Comparison of ENCODE assay signal across 24 cellular contexts in the genomic region with DNA sequence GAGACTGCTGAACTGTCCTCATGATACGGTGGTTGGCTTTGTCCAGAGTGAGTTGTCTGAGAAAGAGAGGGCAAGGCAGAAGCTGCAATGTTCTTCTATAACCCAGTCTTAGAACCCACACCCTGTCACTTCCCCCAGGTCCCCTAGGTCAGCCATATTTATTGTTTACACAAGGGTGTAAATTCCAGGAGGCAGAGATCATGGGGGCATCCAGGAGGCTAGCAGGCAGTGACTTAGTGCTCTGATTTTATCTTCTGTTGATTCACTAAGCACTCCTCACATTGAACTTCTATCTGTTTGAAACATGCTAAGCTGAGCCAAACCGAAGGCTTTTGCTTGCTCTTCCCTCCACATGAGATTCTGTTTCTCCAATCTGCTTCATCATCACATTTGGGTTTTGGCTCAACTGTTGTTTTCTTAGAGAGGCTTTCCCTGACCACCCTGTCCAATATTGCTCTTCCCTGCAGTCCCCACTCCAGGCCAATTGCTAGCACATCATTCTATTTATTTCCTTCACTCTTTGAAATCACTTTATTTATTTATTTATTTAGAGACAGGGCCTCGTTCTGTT. TPM values are rescaled to one million over a fixed set of nuclear protein-coding genes. Genes with fewer than 3 reads are reported as not detected.
DNase-seq lines count a peak whose midpoint lies in the region; ATAC-seq, FAIRE-seq and TF ChIP-seq lines count a peak whose summit lies in the region.
"Had no signal": no experiment of that assay in that cellular context is flagged by ENCODE, and none has a peak within 500 bp of the region (broad histone marks: within the 10 kb centered on the region; RNA-seq: fewer than 3 reads in every experiment).

No MANE protein-coding gene starts in this region.

- no peak for TF ChIP-seq EP300 in HepG2 (IDR thresholded peaks at IDR 0.05; ENCODE audit: low read depth in 2 of 2, low read length in 2 of 2)
- no peak for TF ChIP-seq EP300 in HepG2 (CRISPR knock-in tag; IDR thresholded peaks at IDR 0.05; ENCODE audit: borderline replicate concordance)
- TF ChIP-seq EP300 in K562 (IDR thresholded peaks at IDR 0.05; ENCODE audit: low read length): no peak
- no peak for TF ChIP-seq EP300 in SK-N-SH (IDR thresholded peaks at IDR 0.05; ENCODE audit: borderline replicate concordance in 1 of 2, low read depth in 1 of 2, low read length in 1 of 2)

- no peak overlapping the region for H3K56ac ChIP-seq in mesendoderm (ENCODE audit: low read length)

- BruUV-seq in HepG2 (replicated peaks; lab: Mats Ljungman, UMichigan): no TSS peak
- BruUV-seq in K562 (replicated peaks; lab: Mats Ljungman, UMichigan): no TSS peak

- H4K8ac ChIP-seq in mesendoderm (ENCODE audit: low read depth, low read length) (no peak overlapping the region), neuronal stem cell (ENCODE audit: low read depth, low read length) (no peak overlapping the region)

- no peaks in the 10 kb centered on the region for H4K20me1 ChIP-seq in HepG2 (ENCODE audit: insufficient read depth, low read length)
- no peaks in the 10 kb centered on the region for H4K20me1 ChIP-seq in K562 (replicated peaks; ENCODE audit: control insufficient read depth, insufficient read depth, low read length)
- no peaks in the 10 kb centered on the region for H4K20me1 ChIP-seq in SK-N-SH (ENCODE audit: insufficient read depth)
- H4K20me1 ChIP-seq: BLaER1 treated with 17β-estradiol and CSF1 and Interleukin-3, amounts not matched to agents 10 nM and 100 nM had no signal

- no peaks in the 10 kb centered on the region for H3K36me3 ChIP-seq in HepG2 (replicated peaks in 1 of 2; ENCODE audit: control insufficient read depth in 1 of 2, insufficient read depth in 2 of 2, low read length in 2 of 2)
- H3K36me3 ChIP-seq in right lobe of liver: no peaks in the 10 kb centered on the region
- no peaks in the 10 kb centered on the region for H3K36me3 ChIP-seq in K562 (ENCODE audit: control insufficient read depth, insufficient read depth, low read length)
- H3K36me3 ChIP-seq in mesendoderm (ENCODE audit: control insufficient read depth, insufficient read depth, low read length): no peaks in the 10 kb centered on the region
- no peaks in the 10 kb centered on the region for H3K36me3 ChIP-seq in SK-N-SH (replicated peaks in 1 of 2; ENCODE audit: control insufficient read depth in 1 of 2, insufficient read depth in 2 of 2, low read length in 1 of 2)
- no peaks in the 10 kb centered on the region for H3K36me3 ChIP-seq in neuronal stem cell (replicated peaks in 1 of 2; ENCODE audit: control insufficient read depth in 2 of 2, insufficient read depth in 2 of 2, low read length in 2 of 2)
- H3K36me3 ChIP-seq: BE2C; BLaER1 treated with 17β-estradiol and CSF1 and Interleukin-3, amounts not matched to agents 10 nM and 100 nM; HAP-1 had no signal

- DNase-seq in HepG2 (ENCODE audit: low spot score) (peak; percentile 42), right lobe of liver (no peak), K562 (ENCODE audit: extremely low read depth in 1 of 4, low spot score in 3 of 4) (no peak), mesendoderm (peak; percentile 56), SK-N-SH (no peak), DMS53 (lab: John Stamatoyannopoulos, UW) (no peak), neuronal stem cell (ENCODE audit: low spot score) (no peak)
- DNase-seq: ACHN; AML-193; BE2C; CD4-positive, alpha-beta T cell; CD8-positive, alpha-beta memory T cell; DND-41; GOT3; HFFc6 had no signal

- H2BK12ac ChIP-seq in neuronal stem cell (ENCODE audit: low read length): no peak overlapping the region

- no peak overlapping the region for H4K5ac ChIP-seq in mesendoderm (ENCODE audit: low read length)

- H3K9me1 ChIP-seq in K562 (ENCODE audit: control insufficient read depth, insufficient read depth, low read length): no peaks in the 10 kb centered on the region

- peaks cover 7% of the 10 kb centered on the region for H3K4me1 ChIP-seq in HepG2 (ENCODE audit: insufficient read depth, low read length)
- H3K4me1 ChIP-seq in right lobe of liver: no peaks in the 10 kb centered on the region
- H3K4me1 ChIP-seq in K562 (replicated peaks in 1 of 2; ENCODE audit: control insufficient read depth in 2 of 2, insufficient read depth in 2 of 2, low read length in 2 of 2): no peaks in the 10 kb centered on the region
- no peaks in the 10 kb centered on the region for H3K4me1 ChIP-seq in mesendoderm (ENCODE audit: control insufficient read depth, low read depth, low read length)
- H3K4me1 ChIP-seq in SK-N-SH (ENCODE audit: control insufficient read depth in 1 of 2, insufficient read depth in 2 of 2, low read depth in 1 of 2, low read length in 1 of 2): no peaks in the 10 kb centered on the region
- no peaks in the 10 kb centered on the region for H3K4me1 ChIP-seq in neuronal stem cell (ENCODE audit: control insufficient read depth in 2 of 2, insufficient read depth in 1 of 2, low read depth in 1 of 2, low read length in 2 of 2)
- H3K4me1 ChIP-seq: BE2C, HAP-1 had no signal

- no peak overlapping the region for H3K14ac ChIP-seq in neuronal stem cell (ENCODE audit: low read length)

- H2BK120ac ChIP-seq in mesendoderm (ENCODE audit: low read depth, low read length) (no peak overlapping the region), neuronal stem cell (ENCODE audit: low read depth, low read length) (no peak overlapping the region)

- H3K79me2 ChIP-seq in HepG2 (ENCODE audit: insufficient read depth, low read length): no peaks in the 10 kb centered on the region
- no peaks in the 10 kb centered on the region for H3K79me2 ChIP-seq in K562 (ENCODE audit: control insufficient read depth, insufficient read depth, low read length)
- H3K79me2 ChIP-seq in mesendoderm (ENCODE audit: control insufficient read depth, insufficient read depth, low read length): no peaks in the 10 kb centered on the region
- H3K79me2 ChIP-seq in SK-N-SH (ENCODE audit: insufficient read depth): no peaks in the 10 kb centered on the region

- H3K4ac ChIP-seq in mesendoderm (ENCODE audit: low read depth, low read length) (no peak overlapping the region), neuronal stem cell (ENCODE audit: low read length) (no peak overlapping the region)

- H3K4me2 ChIP-seq in HepG2 (ENCODE audit: low read depth, low read length): no peak overlapping the region
- no peak overlapping the region for H3K4me2 ChIP-seq in K562 (ENCODE audit: insufficient read depth, low read length)
- no peak overlapping the region for H3K4me2 ChIP-seq in mesendoderm (ENCODE audit: low read length)
- H3K4me2 ChIP-seq in SK-N-SH: no peak overlapping the region
- no peak overlapping the region for H3K4me2 ChIP-seq in neuronal stem cell (ENCODE audit: insufficient read depth, low read length, poor library complexity, severe bottlenecking)

- ATAC-seq in HepG2 (peak; percentile 47), right lobe of liver (no peak), K562 (no peak)

- H3K4me3 ChIP-seq in HepG2 (replicated peaks in 1 of 3; ENCODE audit: insufficient read depth in 1 of 3, low read depth in 2 of 3, low read length in 3 of 3) (no peak overlapping the region), right lobe of liver (no peak overlapping the region), K562 (no peak overlapping the region), mesendoderm (ENCODE audit: low read length) (no peak overlapping the region), SK-N-SH (ENCODE audit: low read depth in 2 of 2, low read length in 1 of 2) (no peak overlapping the region), neuronal stem cell (ENCODE audit: low read length in 2 of 2) (no peak overlapping the region)
- H3K4me3 ChIP-seq: BLaER1 treated with 17β-estradiol and CSF1 and Interleukin-3, amounts not matched to agents 10 nM and 100 nM; HAP-1 had no signal

- H3K18ac ChIP-seq in mesendoderm (ENCODE audit: low read length) (no peak overlapping the region), neuronal stem cell (ENCODE audit: low read length) (no peak overlapping the region)

- H2AK5ac ChIP-seq in mesendoderm (ENCODE audit: low read length) (no peak overlapping the region), neuronal stem cell (ENCODE audit: low read depth, low read length) (no peak overlapping the region)

- FAIRE-seq in HepG2 (lab: Jason Lieb, UNC) (no peak), K562 (lab: Jason Lieb, UNC) (no peak)
- FAIRE-seq: A204.1, D721Med, G401.6, GM12892, H54 had no signal

- WGBS in HepG2 (ENCODE audit: low lambda C conversion rate): 31% methylated on average over 3 of the region's 3 CpGs
- WGBS in right lobe of liver (ENCODE audit: insufficient coverage, low coverage, low lambda C conversion rate, missing lambda C conversion rate): 42% methylated on average over 3 of the region's 3 CpGs
- 5% methylated on average over 3 of the region's 3 CpGs for WGBS in K562 (ENCODE audit: insufficient coverage, low coverage, missing lambda C conversion rate)
- no CpG with 5 or more reads among the region's 3 CpGs for WGBS in mesendoderm (ENCODE audit: extremely low coverage, insufficient coverage, low lambda C conversion rate)
- WGBS in SK-N-SH (ENCODE audit: low lambda C conversion rate): 23% methylated on average over 3 of the region's 3 CpGs
- WGBS in neuronal stem cell (ENCODE audit: extremely low coverage in 2 of 2, insufficient read length in 2 of 2, insufficient replicate concordance in 1 of 2), 2 donors: no CpG with 5 or more reads among the region's 3 CpGs

- in situ Hi-C loops in HepG2 (cut with HindIII; ENCODE audit: extremely low pct_ligation_motif_present, low pct_unique_long_range_greater_than_20kb) (no loop called here), K562 (cut with MboI) (no loop called here)

- H3K9me2 ChIP-seq in SK-N-SH: no peaks in the 10 kb centered on the region

- CTCF ChIA-PET in HepG2 (lab: Yijun Ruan, JAX; ENCODE audit: low intra/inter-chr PET ratio, low total read pairs): no interaction called here
- CTCF ChIA-PET in K562 (lab: Yijun Ruan, JAX; ENCODE audit: low intra/inter-chr PET ratio): no interaction called here
- CTCF ChIA-PET in SK-N-SH (lab: Yijun Ruan, JAX): interaction anchor here (1.2 kb wide), 1 partner anchor 582 kb away, joined by 3 read pairs; no protein-coding TSS in a partner anchor

- H3K27me3 ChIP-seq in HepG2 (ENCODE audit: control insufficient read depth in 1 of 2, insufficient read depth in 2 of 2, low read length in 2 of 2): peaks cover 0 to 24% of the 10 kb centered on the region in 2 experiments; a peak in 3 of 5 replicates
- no peaks in the 10 kb centered on the region for H3K27me3 ChIP-seq in right lobe of liver
- peaks cover 14 to 32% of the 10 kb centered on the region in 2 experiments for H3K27me3 ChIP-seq in K562 (ENCODE audit: control insufficient read depth in 2 of 2, insufficient read depth in 2 of 2, low read length in 2 of 2)
- H3K27me3 ChIP-seq in mesendoderm (ENCODE audit: insufficient read depth, low read length, poor library complexity): no peaks in the 10 kb centered on the region
- H3K27me3 ChIP-seq in SK-N-SH (ENCODE audit: insufficient read depth): no peaks in the 10 kb centered on the region
- H3K27me3 ChIP-seq in neuronal stem cell (ENCODE audit: control insufficient read depth in 3 of 3, insufficient read depth in 3 of 3, low read depth in 1 of 3, low read length in 3 of 3): no peaks in the 10 kb centered on the region
- H3K27me3 ChIP-seq: BE2C; BLaER1 treated with 17β-estradiol and CSF1 and Interleukin-3, amounts not matched to agents 10 nM and 100 nM had no signal

- intact Hi-C loops in HepG2 (cut with micrococcal nuclease; ENCODE audit: unreplicated experiment): no loop called here
- intact Hi-C loops in right lobe of liver (cut with DNase I): no loop called here
- intact Hi-C loops in K562 (cut with micrococcal nuclease): no loop called here

- H2BK15ac ChIP-seq in mesendoderm (replicated peaks; ENCODE audit: low read depth) (no peak overlapping the region), neuronal stem cell (ENCODE audit: low read length) (no peak overlapping the region)

- POLR2A ChIA-PET in HepG2 (lab: Yijun Ruan, JAX) (no interaction called here), K562 (lab: Yijun Ruan, JAX) (interaction anchor here (0.6 kb wide), 1 partner anchor 358 kb away, joined by 3 read pairs; no protein-coding TSS in a partner anchor), SK-N-SH (lab: Yijun Ruan, JAX) (no interaction called here)

- TF ChIP-seq CTCF in HepG2 (CRISPR knock-in tag; IDR thresholded peaks at IDR 0.05) (no peak), right lobe of liver (IDR thresholded peaks at IDR 0.05) (no peak), K562 (IDR thresholded peaks at IDR 0.05 in 2 of 3, conservative IDR thresholded peaks at IDR 0.05 in 1 of 3; ENCODE audit: insufficient read depth in 2 of 3, low read depth in 1 of 3, low read length in 3 of 3) (no peak), SK-N-SH (IDR thresholded peaks at IDR 0.05) (no peak)

- H3K79me1 ChIP-seq in mesendoderm (ENCODE audit: low read length): no peaks in the 10 kb centered on the region
- peaks cover 1% of the 10 kb centered on the region for H3K79me1 ChIP-seq in neuronal stem cell (ENCODE audit: low read depth, low read length)

- no peak overlapping the region for H3K23ac ChIP-seq in mesendoderm (ENCODE audit: low read length)
- H3K23ac ChIP-seq in neuronal stem cell (ENCODE audit: low read depth, low read length, poor library complexity): no peak overlapping the region

- H3F3A ChIP-seq in SK-N-SH (replicated peaks; ENCODE audit: insufficient read depth): no peaks in the 10 kb centered on the region

- no peak overlapping the region for H4K91ac ChIP-seq in neuronal stem cell (ENCODE audit: low read depth, low read length, poor library complexity)

- H3K27ac ChIP-seq in HepG2 (ENCODE audit: extremely low read length, insufficient read depth, low read length) (no peak overlapping the region), right lobe of liver (no peak overlapping the region), K562 (ENCODE audit: extremely low read depth, low read depth, low read length) (no peak overlapping the region), mesendoderm (ENCODE audit: low read depth, low read length) (no peak overlapping the region), SK-N-SH (ENCODE audit: low read depth in 2 of 2, low read length in 1 of 2) (no peak overlapping the region), neuronal stem cell (replicated peaks; ENCODE audit: low read length) (no peak overlapping the region)
- H3K27ac ChIP-seq: 22Rv1; BLaER1 treated with 17β-estradiol and CSF1 and Interleukin-3, amounts not matched to agents 10 nM and 100 nM had no signal

- TF ChIP-seq POLR2A in HepG2 (IDR thresholded peaks at IDR 0.05; ENCODE audit: insufficient read depth in 1 of 2, low read depth in 2 of 2, low read length in 2 of 2) (no peak), right lobe of liver (IDR thresholded peaks at IDR 0.05) (no peak), K562 (conservative IDR thresholded peaks at IDR 0.05) (no peak)

- H3K9me3 ChIP-seq in HepG2 (ENCODE audit: low read length): peaks cover 5% of the 10 kb centered on the region; the same call in 1 of the 2 replicates
- H3K9me3 ChIP-seq in right lobe of liver: no peaks in the 10 kb centered on the region
- no peaks in the 10 kb centered on the region for H3K9me3 ChIP-seq in K562 (replicated peaks; ENCODE audit: control insufficient read depth, insufficient read depth, low read depth, low read length)
- no peaks in the 10 kb centered on the region for H3K9me3 ChIP-seq in SK-N-SH
- H3K9me3 ChIP-seq in neuronal stem cell (replicated peaks in 1 of 2; ENCODE audit: control insufficient read depth in 2 of 2, insufficient read depth in 1 of 2, low read depth in 1 of 2, low read length in 2 of 2): no peaks in the 10 kb centered on the region
- H3K9me3 ChIP-seq: BE2C, HAP-1 had no signal

- H2BK5ac ChIP-seq in mesendoderm (ENCODE audit: low read length) (no peak overlapping the region), neuronal stem cell (ENCODE audit: low read length) (no peak overlapping the region)

- no peak for TF ChIP-seq RAD21 in HepG2 (CRISPR knock-in tag; IDR thresholded peaks at IDR 0.05)
- no peak for TF ChIP-seq RAD21 in K562 (CRISPR knock-in tag; conservative IDR thresholded peaks at IDR 0.05 in 1 of 2, IDR thresholded peaks at IDR 0.05 in 1 of 2)
- TF ChIP-seq RAD21 in SK-N-SH (IDR thresholded peaks at IDR 0.05; ENCODE audit: low read length): no peak

- no peak overlapping the region for H2AFZ ChIP-seq in HepG2 (ENCODE audit: low read length)
- no peak overlapping the region for H2AFZ ChIP-seq in K562 (ENCODE audit: low read depth, low read length)
- no peak overlapping the region for H2AFZ ChIP-seq in SK-N-SH (ENCODE audit: low read depth)
- H2AFZ ChIP-seq in neuronal stem cell (ENCODE audit: low read length): no peak overlapping the region

- H3K9ac ChIP-seq in HepG2 (ENCODE audit: insufficient read depth, low read depth, low read length) (no peak overlapping the region), K562 (ENCODE audit: insufficient read depth in 1 of 2, low read depth in 2 of 2, low read length in 2 of 2) (no peak overlapping the region), mesendoderm (ENCODE audit: low read length) (no peak overlapping the region), SK-N-SH (no peak overlapping the region), neuronal stem cell (ENCODE audit: low read depth, low read length, poor library complexity) (no peak overlapping the region)
- H3K9ac ChIP-seq: BLaER1 treated with 17β-estradiol and CSF1 and Interleukin-3, amounts not matched to agents 10 nM and 100 nM had no signal

RNA-seq across cellular contexts. Expression of a gene that starts 34.3 kb away (rescaled TPM):
- total RNA-seq in HepG2 (2016; rRNA removed; fragmentation: Illumina TruSeq; extraction: Trizol) (not detected in 2 replicates), right lobe of liver (under 1 TPM in 2 of 6 experiments, not detected in 4; 0.02 to 0.06 TPM), K562 (2014; rRNA removed) (not detected in 2 replicates), K562 (2014; rRNA removed; fragmentation: Illumina TruSeq; extraction: Trizol) (under 0.01 TPM in 1 of 2 replicates, not detected in the other), K562 (2015; rRNA removed; fragmentation: Illumina TruSeq; extraction: Trizol) (not detected in 2 replicates), K562 (2021) (0.16 TPM in 1 of 2 replicates, not detected in the other)
- total RNA-seq in HepG2 (2016; cell fraction: cytosol; rRNA removed; fragmentation: Illumina TruSeq; extraction: Trizol; ENCODE audit: low read depth): not detected in 2 replicates
- total RNA-seq in HepG2 (2016; cell fraction: insoluble cytoplasmic fraction; rRNA removed; fragmentation: Illumina TruSeq; extraction: Trizol): not detected in 2 replicates
- total RNA-seq in HepG2 (2016; cell fraction: membrane; rRNA removed; fragmentation: Illumina TruSeq; extraction: Trizol): not detected in 2 replicates
- not detected in 2 replicates for total RNA-seq in HepG2 (2016; cell fraction: nucleus; rRNA removed; fragmentation: Illumina TruSeq; extraction: Trizol)
- polyA plus RNA-seq in HepG2 (2011; rRNA removed) (0.01 TPM in 1 of 2 replicates, not detected in the other), K562 (2011; rRNA removed) (0.01 and 0.03 TPM in 2 replicates), K562 (2014; fragmentation: Illumina TruSeq; extraction: Trizol) (not detected in 2 replicates), K562 (2014; fragmentation: Nextera tagmentation; extraction: Ambion mirVana) (not detected), K562 (2014; rRNA removed) (not detected in 2 replicates), SK-N-SH (2012; rRNA removed) (0.02 TPM in 1 of 2 replicates, not detected in the other)
- polyA plus RNA-seq in HepG2 (2011; cell fraction: cytosol; rRNA removed): not detected in 2 replicates
- polyA plus RNA-seq in HepG2 (2011; cell fraction: nucleus; rRNA removed): 0.03 TPM in 2 replicates
- polyA plus RNA-seq in HepG2 (2012): not detected in 2 replicates
- polyA plus RNA-seq in HepG2 (2016; cell fraction: cytosol; fragmentation: Illumina TruSeq; extraction: Trizol; ENCODE audit: low read depth): not detected in 2 replicates
- polyA plus RNA-seq in HepG2 (2016; cell fraction: insoluble cytoplasmic fraction; fragmentation: Illumina TruSeq; extraction: Trizol; ENCODE audit: low read depth): not detected in 2 replicates
- not detected in 2 replicates for polyA plus RNA-seq in HepG2 (2016; cell fraction: membrane; fragmentation: Illumina TruSeq; extraction: Trizol; ENCODE audit: low read depth)
- polyA plus RNA-seq in HepG2 (2016; cell fraction: nucleus; fragmentation: Illumina TruSeq; extraction: Trizol; ENCODE audit: insufficient read depth, low read depth): not detected in 2 replicates
- polyA minus RNA-seq in HepG2 (2011; rRNA and poly(A)+ RNA removed; ENCODE audit: low replicate concordance): 0.02 and 0.23 TPM in 2 replicates
- not detected in 2 replicates for polyA minus RNA-seq in HepG2 (2011; cell fraction: cytosol; rRNA and poly(A)+ RNA removed)
- 0.62 and 0.64 TPM in 2 replicates for polyA minus RNA-seq in HepG2 (2011; cell fraction: nucleus; rRNA and poly(A)+ RNA removed)
- total RNA-seq in K562 (2011; cell fraction: chromatin; rRNA removed; ENCODE audit: low replicate concordance): 0.46 and 0.77 TPM in 2 replicates
- total RNA-seq in K562 (2011; cell fraction: nucleolus; rRNA removed): 0.26 and 0.33 TPM in 2 replicates
- total RNA-seq in K562 (2011; cell fraction: nucleoplasm; rRNA removed): 0.66 and 0.92 TPM in 2 replicates
- polyA plus RNA-seq in K562 (2011; cell fraction: cytosol; rRNA removed): not detected in 2 replicates
- 0.08 and 0.14 TPM in 2 replicates for polyA plus RNA-seq in K562 (2011; cell fraction: nucleus; rRNA removed)
- 0.01 TPM in 2 replicates for polyA plus RNA-seq in K562 (2012)
- 0.21 TPM in 2 replicates for polyA minus RNA-seq in K562 (2011; rRNA and poly(A)+ RNA removed)
- polyA minus RNA-seq in K562 (2011; cell fraction: cytosol; rRNA and poly(A)+ RNA removed): not detected in 2 replicates
- 0.27 and 0.56 TPM in 2 replicates for polyA minus RNA-seq in K562 (2011; cell fraction: nucleus; rRNA and poly(A)+ RNA removed)
- polyA plus RNA-seq in mesendoderm (2013, experiment 1 of 2): 28.3 TPM
- 29.7 TPM for polyA plus RNA-seq in mesendoderm (2013, experiment 2 of 2)
- under 0.01 and 0.01 TPM in 2 replicates for polyA plus RNA-seq in SK-N-SH (2012; cell fraction: cytosol; rRNA removed)
- polyA plus RNA-seq in SK-N-SH (2012; cell fraction: nucleus; rRNA removed): 0.06 TPM in 1 of 2 replicates, not detected in the other
- polyA plus RNA-seq in neuronal stem cell (2013, experiment 1 of 2): 5.9 TPM
- 5.8 TPM for polyA plus RNA-seq in neuronal stem cell (2013, experiment 2 of 2)
- total RNA-seq: CD4-positive, alpha-beta T cell; HFFc6 had no signal
- polyA plus RNA-seq: CD14-positive monocyte; CD8-positive, alpha-beta memory T cell had no signal

Comparison
In these comparisons a context has a peak if more than half of its experiments do, and no peak if none do; other contexts are left out.
1. DNase-seq: peak in HepG2 (single experiment) and mesendoderm (single experiment); none in right lobe of liver (0 of 3), K562 (0 of 4), SK-N-SH (single experiment), DMS53 (single experiment) and neuronal stem cell (single experiment).